20 cellular contexts compared by ENCODE assay signal in the genomic region with DNA sequence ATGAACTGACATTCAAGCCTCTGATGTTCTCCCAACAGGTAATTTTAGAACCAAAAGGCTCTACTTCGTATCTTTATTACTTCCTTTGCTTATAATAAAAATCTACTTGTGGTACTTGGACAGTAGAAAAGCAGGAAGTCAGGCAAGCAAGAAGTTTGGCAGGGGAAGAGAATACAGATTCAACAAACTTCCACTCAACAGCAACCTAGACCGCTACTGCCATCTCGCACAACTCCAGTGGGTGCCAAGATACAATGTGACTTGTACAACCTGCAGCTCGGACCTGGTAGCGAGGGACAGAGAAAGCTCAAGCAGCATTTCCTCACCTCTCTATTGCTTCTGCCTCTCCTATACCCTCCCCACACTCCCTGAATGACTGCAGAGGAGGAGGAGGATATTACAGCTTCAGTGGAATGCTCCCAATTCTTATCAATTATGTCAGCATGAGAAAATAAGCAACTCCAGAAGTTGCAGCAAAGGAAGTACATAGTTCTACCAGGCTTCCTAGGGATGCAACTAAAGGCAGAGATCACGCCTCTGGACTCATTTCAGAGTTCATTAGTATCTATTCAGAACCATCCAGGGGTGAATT.
"Had no signal": no experiment of that assay in that cellular context is flagged by ENCODE, and none has a peak within 500 bp of the region (broad histone marks: within the 10 kb centered on the region; RNA-seq: fewer than 3 reads in every experiment).

No MANE protein-coding gene starts in this region.

- H3K27me3 Mint-ChIP-seq: naive thymus-derived CD8-positive, alpha-beta T cell; stimulated activated memory B cell treated with anti-CD40 and anti-IgM and Interleukin-4, amounts not matched to agents 10 μg/mL and 1 μg/mL and 100 μg/mL, for 72 hours; stimulated activated naive CD8-positive, alpha-beta T cell treated with anti-CD3 and anti-CD28 coated beads, Interleukin-15, Interleukin-2, amounts not matched to agents 100 ng/mL and 50 ng/mL, for 24 hours had no signal

- H3K4me1 Mint-ChIP-seq: immature natural killer cell; naive thymus-derived CD8-positive, alpha-beta T cell; stimulated activated memory B cell treated with anti-CD40 and anti-IgM and Interleukin-4, amounts not matched to agents 10 μg/mL and 1 μg/mL and 100 μg/mL, for 72 hours had no signal

- DNase-seq: effector memory CD4-positive, alpha-beta T cell; glutamatergic neuron; immature natural killer cell; mammary epithelial cell; naive thymus-derived CD8-positive, alpha-beta T cell; psoas muscle; retina; spleen; stimulated activated CD4-positive, alpha-beta T cell treated with anti-CD3 and anti-CD28 coated beads, Interleukin-15, amount 100 ng/mL, for 24 hours; stimulated activated CD4-positive, alpha-beta T cell treated with anti-CD3 and anti-CD28 coated beads, Interleukin-1b, Interleukin-23, amount 100 ng/mL, for 48 hours; stimulated activated CD4-positive, alpha-beta T cell treated with anti-CD3 and anti-CD28 coated beads, Interleukin-4, amount 100 ng/mL, for 24 hours; upper lobe of left lung; uterus had no signal

- H3K27ac Mint-ChIP-seq: immature natural killer cell; naive thymus-derived CD8-positive, alpha-beta T cell; neural progenitor cell; stimulated activated memory B cell treated with anti-CD40 and anti-IgM and Interleukin-4, amounts not matched to agents 10 μg/mL and 1 μg/mL and 100 μg/mL, for 72 hours; stimulated activated naive CD8-positive, alpha-beta T cell treated with anti-CD3 and anti-CD28 coated beads, Interleukin-15, Interleukin-2, amounts not matched to agents 100 ng/mL and 50 ng/mL, for 24 hours had no signal

- H3K4me1 ChIP-seq: gastroesophageal sphincter, psoas muscle, upper lobe of left lung, uterus had no signal

- ATAC-seq: esophagus mucosa; gastroesophageal sphincter; naive thymus-derived CD8-positive, alpha-beta T cell; psoas muscle; sciatic nerve; stimulated activated memory B cell treated with anti-CD40 and anti-IgM and Interleukin-4, amounts not matched to agents 10 μg/mL and 1 μg/mL and 100 μg/mL, for 72 hours had no signal

- H3K9me3 Mint-ChIP-seq: immature natural killer cell; naive thymus-derived CD8-positive, alpha-beta T cell; neural progenitor cell; stimulated activated memory B cell treated with anti-CD40 and anti-IgM and Interleukin-4, amounts not matched to agents 10 μg/mL and 1 μg/mL and 100 μg/mL, for 72 hours; stimulated activated naive CD8-positive, alpha-beta T cell treated with anti-CD3 and anti-CD28 coated beads, Interleukin-15, Interleukin-2, amounts not matched to agents 100 ng/mL and 50 ng/mL, for 24 hours had no signal

- H3K27me3 ChIP-seq: gastroesophageal sphincter, neural progenitor cell, spleen, upper lobe of left lung, uterus had no signal

- H3K27ac ChIP-seq: gastroesophageal sphincter, neural progenitor cell, psoas muscle, spleen, thoracic aorta, upper lobe of left lung had no signal

- H3K36me3 ChIP-seq: neural progenitor cell, thoracic aorta, uterus had no signal

- H3K9me3 ChIP-seq: gastroesophageal sphincter, psoas muscle, spleen, thoracic aorta, upper lobe of left lung, uterus had no signal

- H3K36me3 Mint-ChIP-seq: immature natural killer cell; neural progenitor cell; stimulated activated memory B cell treated with anti-CD40 and anti-IgM and Interleukin-4, amounts not matched to agents 10 μg/mL and 1 μg/mL and 100 μg/mL, for 72 hours had no signal

- H3K4me3 ChIP-seq: gastroesophageal sphincter, neural progenitor cell, psoas muscle, spleen, thoracic aorta, upper lobe of left lung, uterus had no signal

- H3K4me3 Mint-ChIP-seq: immature natural killer cell; naive thymus-derived CD8-positive, alpha-beta T cell; neural progenitor cell; stimulated activated memory B cell treated with anti-CD40 and anti-IgM and Interleukin-4, amounts not matched to agents 10 μg/mL and 1 μg/mL and 100 μg/mL, for 72 hours; stimulated activated naive CD8-positive, alpha-beta T cell treated with anti-CD3 and anti-CD28 coated beads, Interleukin-15, Interleukin-2, amounts not matched to agents 100 ng/mL and 50 ng/mL, for 24 hours had no signal
